24 cellular contexts compared by ENCODE assay signal in genomic region chr20:7085448-7085847, GRCh38.
A peak's percentile ranks its signal among the peaks of the same experiment; 100 is the strongest.
DNase-seq lines count a peak whose midpoint lies in the region; ATAC-seq, FAIRE-seq and TF ChIP-seq lines count a peak whose summit lies in the region.
"Had no signal": no experiment of that assay in that cellular context is flagged by ENCODE, and none has a peak within 500 bp of the region (broad histone marks: within the 10 kb centered on the region; RNA-seq: fewer than 3 reads in every experiment).

No MANE protein-coding gene starts in this region.

- H2BK5ac ChIP-seq in mesenchymal stem cell (ENCODE audit: low read depth, low read length, poor library complexity, severe bottlenecking), result no peak overlapping the region

- no peak for ATAC-seq in Right ventricle myocardium inferior
- no peak for ATAC-seq in GM21515 (IDR thresholded peaks at IDR 0.05; ENCODE audit: unreplicated experiment)
- no peak for ATAC-seq in HG03159 (IDR thresholded peaks at IDR 0.05; ENCODE audit: unreplicated experiment)
- ATAC-seq: left lobe of liver; naive thymus-derived CD4-positive, alpha-beta T cell; psoas muscle; SK-N-SH treated with all-trans-retinoic acid at 6 μM for 48 hours; stimulated activated memory B cell treated with anti-CD40 and anti-IgM and Interleukin-4, amounts not matched to agents 10 μg/mL and 1 μg/mL and 100 μg/mL, for 72 hours; T-helper 17 cell had no signal

- H3K4ac ChIP-seq in mesenchymal stem cell (ENCODE audit: low read depth in 1 of 2, low read length in 2 of 2), result no peak overlapping the region

- H3K9me3 ChIP-seq in cardiac muscle cell (ENCODE audit: low read depth), result no peaks in the 10 kb centered on the region
- H3K9me3 ChIP-seq in endothelial cell of umbilical vein (replicated peaks; ENCODE audit: control insufficient read depth, insufficient read depth, low read length), result no peaks in the 10 kb centered on the region
- no peaks in the 10 kb centered on the region for H3K9me3 ChIP-seq in mesenchymal stem cell (ENCODE audit: control insufficient read depth, low read length)
- H3K9me3 ChIP-seq: psoas muscle had no signal

- no TSS peak for BruUV-seq in endothelial cell of umbilical vein (replicated peaks; lab: Mats Ljungman, UMichigan)

- FAIRE-seq in endothelial cell of umbilical vein (lab: Jason Lieb, UNC), result no peak

- H3K4me2 ChIP-seq in endothelial cell of umbilical vein (ENCODE audit: insufficient read depth, low read length), result no peak overlapping the region
- H3K4me2 ChIP-seq in mesenchymal stem cell (ENCODE audit: low read length, poor library complexity, severe bottlenecking), result no peak overlapping the region
- H3K4me2 ChIP-seq: PC-9 had no signal

- H3K14ac ChIP-seq in mesenchymal stem cell (ENCODE audit: low read length in 2 of 2), result no peak overlapping the region

- 0% methylated on average over 1 of the region's 1 CpG for WGBS in mesenchymal stem cell

- DNase-seq in cardiac muscle cell (ENCODE audit: low read depth in 1 of 2, low spot score in 1 of 2) (peak; percentile 18 to 30), Right ventricle myocardium inferior (ENCODE audit: missing footprints) (no peak), endothelial cell of umbilical vein (ENCODE audit: low read depth, low spot score) (peak; percentile 49), mesenchymal stem cell (peak; percentile 39), NCI-H2227 treated with DMSO at 0.1 percent for 48 hours (lab: John Stamatoyannopoulos, UW) (no peak), activated gamma-delta T cell treated with Interleukin-2 at 50 U/mL for 16 hours (no peak)
- DNase-seq: activated CD4-positive, alpha-beta T cell treated with anti-CD3 and anti-CD28 coated beads, Interleukin-2, amount 50 U/mL, for 48 hours; activated CD4-positive, CD25-positive, alpha-beta regulatory T cell treated with anti-CD3 and anti-CD28 coated beads, Interleukin-2, amount 50 U/mL, for 72 hours; activated T-cell treated with anti-CD3 and anti-CD28 coated beads, Interleukin-2, amount 50 U/mL, for 48 hours; immature natural killer cell; midbrain; naive thymus-derived CD4-positive, alpha-beta T cell; NCI-H1048; NCI-H526; nucleus accumbens; PC-9; psoas muscle; substantia nigra; T-helper 17 cell had no signal

- no peak for TF ChIP-seq CTCF in cardiac muscle cell (IDR thresholded peaks at IDR 0.05; ENCODE audit: low read depth, low read length)
- no peak for TF ChIP-seq CTCF in endothelial cell of umbilical vein (IDR thresholded peaks at IDR 0.05; ENCODE audit: extremely low read depth in 1 of 2, insufficient read depth in 1 of 2, low read depth in 1 of 2, low read length in 2 of 2)

- peaks cover 8% of the 10 kb centered on the region for H3K4me1 ChIP-seq in cardiac muscle cell (ENCODE audit: low read depth)
- peaks cover 5% of the 10 kb centered on the region for H3K4me1 ChIP-seq in endothelial cell of umbilical vein (ENCODE audit: control insufficient read depth, extremely low read depth, insufficient read depth, low read length)
- H3K4me1 ChIP-seq in mesenchymal stem cell (ENCODE audit: control insufficient read depth, insufficient read depth, low read depth, low read length), result no peaks in the 10 kb centered on the region
- H3K4me1 ChIP-seq: psoas muscle had no signal

- H3K79me1 ChIP-seq in mesenchymal stem cell (replicated peaks; ENCODE audit: low read length, poor library complexity, severe bottlenecking), result no peaks in the 10 kb centered on the region

- H4K8ac ChIP-seq in mesenchymal stem cell (ENCODE audit: low read length), result no peak overlapping the region

- intact Hi-C loops in Right ventricle myocardium inferior (cut with DNase I) (no loop called here), endothelial cell of umbilical vein (cut with micrococcal nuclease) (no loop called here)

- peak overlapping the region in 1 of 2 experiments; percentile 34 for H3K23ac ChIP-seq in mesenchymal stem cell (ENCODE audit: low read length in 2 of 2)

- H2BK12ac ChIP-seq in mesenchymal stem cell (ENCODE audit: low read length in 2 of 2), result no peak overlapping the region

- TF ChIP-seq POLR2A in endothelial cell of umbilical vein (IDR thresholded peaks at IDR 0.05; ENCODE audit: low read depth, low read length), result no peak

- no peaks in the 10 kb centered on the region for H3K79me2 ChIP-seq in endothelial cell of umbilical vein (ENCODE audit: control insufficient read depth, insufficient read depth, low read length)

- H3K36me3 ChIP-seq in cardiac muscle cell, result no peaks in the 10 kb centered on the region
- no peaks in the 10 kb centered on the region for H3K36me3 ChIP-seq in endothelial cell of umbilical vein (ENCODE audit: control insufficient read depth in 2 of 2, extremely low read depth in 1 of 2, insufficient read depth in 2 of 2, low read length in 2 of 2)
- H3K36me3 ChIP-seq in mesenchymal stem cell (ENCODE audit: control insufficient read depth in 1 of 2, insufficient read depth in 2 of 2, low read depth in 1 of 2, low read length in 2 of 2), result no peaks in the 10 kb centered on the region

- CTCF ChIA-PET in endothelial cell of umbilical vein (lab: Charles Lee), result no interaction called here

- H3K27ac ChIP-seq in cardiac muscle cell, result no peak overlapping the region
- H3K27ac ChIP-seq in endothelial cell of umbilical vein (ENCODE audit: insufficient read depth, low read depth, low read length), result no peak overlapping the region
- H3K27ac ChIP-seq in mesenchymal stem cell (ENCODE audit: low read length, poor library complexity, severe bottlenecking), result no peak overlapping the region
- H3K27ac ChIP-seq: PC-9, psoas muscle had no signal

- no peak overlapping the region for H3K18ac ChIP-seq in mesenchymal stem cell (ENCODE audit: low read depth in 1 of 2, low read length in 2 of 2)

- H3K4me3 ChIP-seq in cardiac muscle cell (no peak overlapping the region), endothelial cell of umbilical vein (replicated peaks in 1 of 3; ENCODE audit: insufficient read depth in 1 of 3, low read depth in 1 of 3, low read length in 3 of 3) (no peak overlapping the region), mesenchymal stem cell (ENCODE audit: insufficient read depth in 1 of 2, low read depth in 1 of 2, low read length in 2 of 2) (no peak overlapping the region)
- H3K4me3 ChIP-seq: PC-9, psoas muscle had no signal

- no peak overlapping the region for H2BK120ac ChIP-seq in mesenchymal stem cell (ENCODE audit: low read depth, low read length)

- no peak overlapping the region for H3K9ac ChIP-seq in endothelial cell of umbilical vein (replicated peaks; ENCODE audit: extremely low read depth, insufficient read depth, low read length)
- no peak overlapping the region for H3K9ac ChIP-seq in mesenchymal stem cell (ENCODE audit: low read length)

- H2BK15ac ChIP-seq in mesenchymal stem cell (ENCODE audit: low read depth, poor library complexity, severe bottlenecking), result no peak overlapping the region

- H2AFZ ChIP-seq in endothelial cell of umbilical vein (ENCODE audit: low read depth, low read length) (no peak overlapping the region), mesenchymal stem cell (ENCODE audit: low read depth, low read length) (no peak overlapping the region)
- H2AFZ ChIP-seq: PC-9 had no signal

- H2AK5ac ChIP-seq in mesenchymal stem cell (ENCODE audit: low read length, severe bottlenecking), result no peak overlapping the region

- POLR2A ChIA-PET in endothelial cell of umbilical vein (lab: Charles Lee), result no interaction called here

- no peaks in the 10 kb centered on the region for H4K20me1 ChIP-seq in endothelial cell of umbilical vein (replicated peaks; ENCODE audit: control insufficient read depth, extremely low read depth, insufficient read depth, low read length)

- H3K9me1 ChIP-seq in endothelial cell of umbilical vein (replicated peaks; ENCODE audit: control insufficient read depth, extremely low read depth, insufficient read depth, low read length), result no peaks in the 10 kb centered on the region

- H3K27me3 ChIP-seq in cardiac muscle cell (no peaks in the 10 kb centered on the region), endothelial cell of umbilical vein (ENCODE audit: control insufficient read depth in 2 of 2, insufficient read depth in 2 of 2, low read length in 2 of 2) (no peaks in the 10 kb centered on the region), mesenchymal stem cell (ENCODE audit: control insufficient read depth in 1 of 2, insufficient read depth in 1 of 2, low read length in 2 of 2) (no peaks in the 10 kb centered on the region)

- H4K91ac ChIP-seq in mesenchymal stem cell (ENCODE audit: low read length), result no peak overlapping the region

- dilution Hi-C loops in endothelial cell of umbilical vein (cut with MboI; ENCODE audit: extremely low pct_ligation_motif_present, low sequenced_read_pairs), result no loop called here

TF ChIP-seq in endothelial cell of umbilical vein, 7 proteins besides CTCF, POLR2A, EP300 and RAD21:
- TF ChIP-seq GATA2 (IDR thresholded peaks at IDR 0.05; ENCODE audit: insufficient read depth, insufficient read length, low read depth, low read length) (no peak), POLR2AphosphoS5 (IDR thresholded peaks at IDR 0.05; ENCODE audit: insufficient read depth, low read depth, low read length) (no peak), EZH2 (IDR thresholded peaks at IDR 0.05; ENCODE audit: borderline replicate concordance, low read depth, low read length, severe bottlenecking) (no peak), JUN (IDR thresholded peaks at IDR 0.05; ENCODE audit: borderline replicate concordance, insufficient read depth, insufficient read length, low read depth) (no peak), FOS (IDR thresholded peaks at IDR 0.05; ENCODE audit: borderline replicate concordance, insufficient read depth, low read length) (no peak), MYC (IDR thresholded peaks at IDR 0.05; ENCODE audit: low read depth, low read length) (no peak)
- TF ChIP-seq, protein P1, sequence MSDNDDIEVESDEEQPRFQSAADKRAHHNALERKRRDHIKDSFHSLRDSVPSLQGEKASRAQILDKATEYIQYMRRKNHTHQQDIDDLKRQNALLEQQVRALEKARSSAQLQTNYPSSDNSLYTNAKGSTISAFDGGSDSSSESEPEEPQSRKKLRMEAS (IDR thresholded peaks at IDR 0.05; ENCODE audit: insufficient read depth, insufficient read length), result no peak

Comparison
In these comparisons a context has a peak if more than half of its experiments do, and no peak if none do; other contexts are left out.
1. DNase-seq: peak in cardiac muscle cell (2 of 2), endothelial cell of umbilical vein (single experiment) and mesenchymal stem cell (single experiment); none in Right ventricle myocardium inferior (single experiment), NCI-H2227 treated with DMSO at 0.1 percent for 48 hours (single experiment) and activated gamma-delta T cell treated with Interleukin-2 at 50 U/mL for 16 hours (single experiment).